ENCODE assay signal across 18 cellular contexts in genomic region chr17:82344175-82344907, GRCh38. TPM values are rescaled to one million over a fixed set of nuclear protein-coding genes. Genes with fewer than 3 reads are reported as not detected.
"Had no signal": no experiment of that assay in that cellular context is flagged by ENCODE, and none has a peak within 500 bp of the region (broad histone marks: within the 10 kb centered on the region; RNA-seq: fewer than 3 reads in every experiment).

No MANE protein-coding gene starts in this region.

- H3K27me3 ChIP-seq: ovary had no signal

- H3K9me3 ChIP-seq: esophagus muscularis mucosa, ovary, sigmoid colon had no signal

- H3K36me3 Mint-ChIP-seq: activated naive CD4-positive, alpha-beta T cell treated with anti-CD3 and anti-CD28 coated beads, Interleukin-2, amount 50 U/mL, for 72 hours; naive thymus-derived CD8-positive, alpha-beta T cell had no signal

- H3K9me3 Mint-ChIP-seq: activated naive CD4-positive, alpha-beta T cell treated with anti-CD3 and anti-CD28 coated beads, Interleukin-2, amount 50 U/mL, for 72 hours; stimulated activated naive CD8-positive, alpha-beta T cell treated with anti-CD3 and anti-CD28 coated beads, Interleukin-15, amount 100 ng/mL, for 72 hours had no signal

- H3K27ac ChIP-seq: esophagus muscularis mucosa, ovary, sigmoid colon, spleen had no signal

- H3K36me3 ChIP-seq: esophagus muscularis mucosa, ovary, sigmoid colon, spleen had no signal

- DNase-seq: activated CD4-positive, alpha-beta memory T cell treated with anti-CD3 and anti-CD28 coated beads, Interleukin-2, amount 10 ng/mL, durations not matched to agents 7 days and 5 days; activated effector memory CD4-positive, alpha-beta T cell treated with anti-CD3 and anti-CD28 coated beads, Interleukin-2, amount 50 U/mL, for 16 hours; activated T-cell treated with anti-CD3 and anti-CD28 coated beads, Interleukin-2, amount 50 U/mL, for 24 hours; hippocampal formation; kidney glomerular epithelial cell; naive thymus-derived CD8-positive, alpha-beta T cell; sigmoid colon; spleen; stimulated activated naive CD8-positive, alpha-beta T cell treated with anti-CD3 and anti-CD28 coated beads, Interleukin-15, amount 100 ng/mL, for 72 hours; T-helper 1 cell; T1000 had no signal

- H3K4me3 Mint-ChIP-seq: activated CD4-positive, alpha-beta memory T cell treated with anti-CD3 and anti-CD28 coated beads, Interleukin-2, amount 10 ng/mL, durations not matched to agents 7 days and 5 days; activated T-cell treated with anti-CD3 and anti-CD28 coated beads, Interleukin-2, amount 50 U/mL, for 24 hours; naive thymus-derived CD8-positive, alpha-beta T cell; stimulated activated naive CD8-positive, alpha-beta T cell treated with anti-CD3 and anti-CD28 coated beads, Interleukin-15, amount 100 ng/mL, for 72 hours had no signal

- H3K4me3 ChIP-seq: esophagus muscularis mucosa, lung, ovary, sigmoid colon, spleen had no signal

- H3K27ac Mint-ChIP-seq: activated CD4-positive, alpha-beta memory T cell treated with anti-CD3 and anti-CD28 coated beads, Interleukin-2, amount 10 ng/mL, durations not matched to agents 7 days and 5 days; activated naive CD4-positive, alpha-beta T cell treated with anti-CD3 and anti-CD28 coated beads, Interleukin-2, amount 50 U/mL, for 72 hours; activated T-cell treated with anti-CD3 and anti-CD28 coated beads, Interleukin-2, amount 50 U/mL, for 24 hours; naive thymus-derived CD8-positive, alpha-beta T cell; stimulated activated naive CD8-positive, alpha-beta T cell treated with anti-CD3 and anti-CD28 coated beads, Interleukin-15, amount 100 ng/mL, for 72 hours had no signal

RNA-seq across cellular contexts. Expression of gene TEX19, which starts 14.7 kb away (rescaled TPM):
- total RNA-seq: activated CD4-positive, alpha-beta memory T cell treated with anti-CD3 and anti-CD28 coated beads, Interleukin-2, amount 10 ng/mL, durations not matched to agents 7 days and 5 days; cardiac septum; esophagus muscularis mucosa; lung; naive thymus-derived CD8-positive, alpha-beta T cell; ovary; sigmoid colon; spleen; temporal lobe; ureter had no signal
- polyA plus RNA-seq: naive thymus-derived CD8-positive, alpha-beta T cell; ovary; spleen had no signal

RNA-seq across cellular contexts. Expression of gene CD7, which starts 26.9 kb away (rescaled TPM):
- total RNA-seq: temporal lobe had no signal

RNA-seq across cellular contexts. Expression of gene UTS2R, which starts 27.2 kb away (rescaled TPM):
- total RNA-seq: activated CD4-positive, alpha-beta memory T cell treated with anti-CD3 and anti-CD28 coated beads, Interleukin-2, amount 10 ng/mL, durations not matched to agents 7 days and 5 days; esophagus muscularis mucosa; naive thymus-derived CD8-positive, alpha-beta T cell; ovary; sigmoid colon; temporal lobe; ureter had no signal
- polyA plus RNA-seq: lung; naive thymus-derived CD8-positive, alpha-beta T cell; ovary; sigmoid colon; spleen had no signal
